In genomic region chr2:20822535-20823490, GRCh38 we compare ENCODE assay signal across 8 cellular contexts.
DNase-seq lines count a peak whose midpoint lies in the region; ATAC-seq and TF ChIP-seq lines count a peak whose summit lies in the region.

Gene LDAH (minus strand): TSS chr2:20823101. CDS start chr2:20801463, 21,638 bp downstream.

- ATAC-seq in HG03175 (IDR thresholded peaks at IDR 0.05; ENCODE audit: unreplicated experiment), result peak; percentile 89

- peak; percentile 79 for TF ChIP-seq POLR2A in GM18951 (IDR thresholded peaks at IDR 0.05; ENCODE audit: extremely low read depth, insufficient read depth, insufficient read length)

- in situ Hi-C loops in GM18951 (cut with MboI; ENCODE audit: low sequenced_read_pairs, unreplicated experiment), result no loop called here

- DNase-seq in AG08396 (ENCODE audit: low spot score) (peak; percentile 90), NCI-H226 (peak; percentile 78), iris pigment epithelial cell (ENCODE audit: low read depth) (peak; percentile 82)
- DNase-seq in activated CD4-positive, CD25-positive, alpha-beta regulatory T cell treated with anti-CD3 and anti-CD28 coated beads, Interleukin-2, amount 50 U/mL, for 16 hours (ENCODE audit: low read depth, low spot score), result peak; percentile 68
- peak; percentile 79 for DNase-seq in central memory CD4-positive, alpha-beta T cell
- DNase-seq in stimulated activated CD4-positive, alpha-beta T cell treated with anti-CD3 and anti-CD28 coated beads, Interleukin-12 subunit alpha, Interleukin-12 subunit beta, amount 100 ng/mL, for 24 hours (ENCODE audit: low read depth in 2 of 2), result peak; percentile 78 to 79

Comparison
In these comparisons a context has a peak if more than half of its experiments do, and no peak if none do; other contexts are left out.
1. Peak in every context shown above with its lines: DNase-seq and ATAC-seq.